In the genomic region with DNA sequence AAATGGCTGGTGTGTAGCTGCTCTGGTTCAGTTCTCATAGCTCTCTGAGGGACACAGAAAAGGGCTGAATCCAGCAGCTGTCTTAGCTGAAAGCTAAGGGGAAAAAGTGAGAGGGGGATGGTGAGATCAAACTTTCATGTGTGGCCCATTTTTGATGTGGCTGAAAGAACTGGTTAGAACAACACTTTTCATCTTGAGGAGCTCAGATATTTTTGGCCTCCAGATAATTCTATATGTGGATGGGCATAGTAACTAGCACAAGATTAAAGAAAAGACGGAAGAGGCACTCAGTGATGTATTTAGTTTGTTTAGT, we compare ENCODE assay signal across 1 cellular context.
TF ChIP-seq lines count a peak whose summit lies in the region.

No MANE protein-coding gene starts in this region.

TF ChIP-seq in GM23338, 12 proteins besides CTCF, POLR2A, EP300 and RAD21 (continued from another document):
- TF ChIP-seq, protein P1, sequence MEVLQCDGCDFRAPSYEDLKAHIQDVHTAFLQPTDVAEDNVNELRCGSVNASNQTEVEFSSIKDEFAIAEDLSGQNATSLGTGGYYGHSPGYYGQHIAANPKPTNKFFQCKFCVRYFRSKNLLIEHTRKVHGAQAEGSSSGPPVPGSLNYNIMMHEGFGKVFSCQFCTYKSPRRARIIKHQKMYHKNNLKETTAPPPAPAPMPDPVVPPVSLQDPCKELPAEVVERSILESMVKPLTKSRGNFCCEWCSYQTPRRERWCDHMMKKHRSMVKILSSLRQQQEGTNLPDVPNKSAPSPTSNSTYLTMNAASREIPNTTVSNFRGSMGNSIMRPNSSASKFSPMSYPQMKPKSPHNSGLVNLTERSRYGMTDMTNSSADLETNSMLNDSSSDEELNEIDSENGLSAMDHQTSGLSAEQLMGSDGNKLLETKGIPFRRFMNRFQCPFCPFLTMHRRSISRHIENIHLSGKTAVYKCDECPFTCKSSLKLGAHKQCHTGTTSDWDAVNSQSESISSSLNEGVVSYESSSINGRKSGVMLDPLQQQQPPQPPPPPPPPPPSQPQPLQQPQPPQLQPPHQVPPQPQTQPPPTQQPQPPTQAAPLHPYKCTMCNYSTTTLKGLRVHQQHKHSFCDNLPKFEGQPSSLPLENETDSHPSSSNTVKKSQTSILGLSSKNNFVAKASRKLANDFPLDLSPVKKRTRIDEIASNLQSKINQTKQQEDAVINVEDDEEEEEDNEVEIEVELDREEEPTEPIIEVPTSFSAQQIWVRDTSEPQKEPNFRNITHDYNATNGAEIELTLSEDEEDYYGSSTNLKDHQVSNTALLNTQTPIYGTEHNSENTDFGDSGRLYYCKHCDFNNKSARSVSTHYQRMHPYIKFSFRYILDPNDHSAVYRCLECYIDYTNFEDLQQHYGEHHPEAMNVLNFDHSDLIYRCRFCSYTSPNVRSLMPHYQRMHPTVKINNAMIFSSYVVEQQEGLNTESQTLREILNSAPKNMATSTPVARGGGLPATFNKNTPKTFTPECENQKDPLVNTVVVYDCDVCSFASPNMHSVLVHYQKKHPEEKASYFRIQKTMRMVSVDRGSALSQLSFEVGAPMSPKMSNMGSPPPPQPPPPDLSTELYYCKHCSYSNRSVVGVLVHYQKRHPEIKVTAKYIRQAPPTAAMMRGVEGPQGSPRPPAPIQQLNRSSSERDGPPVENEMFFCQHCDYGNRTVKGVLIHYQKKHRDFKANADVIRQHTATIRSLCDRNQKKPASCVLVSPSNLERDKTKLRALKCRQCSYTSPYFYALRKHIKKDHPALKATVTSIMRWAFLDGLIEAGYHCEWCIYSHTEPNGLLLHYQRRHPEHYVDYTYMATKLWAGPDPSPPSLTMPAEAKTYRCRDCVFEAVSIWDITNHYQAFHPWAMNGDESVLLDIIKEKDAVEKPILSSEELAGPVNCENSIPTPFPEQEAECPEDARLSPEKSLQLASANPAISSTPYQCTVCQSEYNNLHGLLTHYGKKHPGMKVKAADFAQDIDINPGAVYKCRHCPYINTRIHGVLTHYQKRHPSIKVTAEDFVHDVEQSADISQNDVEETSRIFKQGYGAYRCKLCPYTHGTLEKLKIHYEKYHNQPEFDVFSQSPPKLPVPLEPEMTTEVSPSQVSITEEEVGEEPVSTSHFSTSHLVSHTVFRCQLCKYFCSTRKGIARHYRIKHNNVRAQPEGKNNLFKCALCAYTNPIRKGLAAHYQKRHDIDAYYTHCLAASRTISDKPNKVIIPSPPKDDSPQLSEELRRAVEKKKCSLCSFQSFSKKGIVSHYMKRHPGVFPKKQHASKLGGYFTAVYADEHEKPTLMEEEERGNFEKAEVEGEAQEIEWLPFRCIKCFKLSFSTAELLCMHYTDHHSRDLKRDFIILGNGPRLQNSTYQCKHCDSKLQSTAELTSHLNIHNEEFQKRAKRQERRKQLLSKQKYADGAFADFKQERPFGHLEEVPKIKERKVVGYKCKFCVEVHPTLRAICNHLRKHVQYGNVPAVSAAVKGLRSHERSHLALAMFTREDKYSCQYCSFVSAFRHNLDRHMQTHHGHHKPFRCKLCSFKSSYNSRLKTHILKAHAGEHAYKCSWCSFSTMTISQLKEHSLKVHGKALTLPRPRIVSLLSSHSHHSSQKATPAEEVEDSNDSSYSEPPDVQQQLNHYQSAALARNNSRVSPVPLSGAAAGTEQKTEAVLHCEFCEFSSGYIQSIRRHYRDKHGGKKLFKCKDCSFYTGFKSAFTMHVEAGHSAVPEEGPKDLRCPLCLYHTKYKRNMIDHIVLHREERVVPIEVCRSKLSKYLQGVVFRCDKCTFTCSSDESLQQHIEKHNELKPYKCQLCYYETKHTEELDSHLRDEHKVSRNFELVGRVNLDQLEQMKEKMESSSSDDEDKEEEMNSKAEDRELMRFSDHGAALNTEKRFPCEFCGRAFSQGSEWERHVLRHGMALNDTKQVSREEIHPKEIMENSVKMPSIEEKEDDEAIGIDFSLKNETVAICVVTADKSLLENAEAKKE (CRISPR knock-in tag; IDR thresholded peaks at IDR 0.05) = no peak
- no peak for TF ChIP-seq POLR2AphosphoS5 (IDR thresholded peaks at IDR 0.05; ENCODE audit: low read depth)
- TF ChIP-seq EZH2 (IDR thresholded peaks at IDR 0.05; ENCODE audit: low read depth, unreplicated experiment) = no peak
- TF ChIP-seq ZNF331 (CRISPR knock-in tag; IDR thresholded peaks at IDR 0.05; ENCODE audit: low read depth) = no peak
- no peak for TF ChIP-seq CREB1 (CRISPR knock-in tag; IDR thresholded peaks at IDR 0.05; ENCODE audit: low read depth)
- TF ChIP-seq, protein P2, sequence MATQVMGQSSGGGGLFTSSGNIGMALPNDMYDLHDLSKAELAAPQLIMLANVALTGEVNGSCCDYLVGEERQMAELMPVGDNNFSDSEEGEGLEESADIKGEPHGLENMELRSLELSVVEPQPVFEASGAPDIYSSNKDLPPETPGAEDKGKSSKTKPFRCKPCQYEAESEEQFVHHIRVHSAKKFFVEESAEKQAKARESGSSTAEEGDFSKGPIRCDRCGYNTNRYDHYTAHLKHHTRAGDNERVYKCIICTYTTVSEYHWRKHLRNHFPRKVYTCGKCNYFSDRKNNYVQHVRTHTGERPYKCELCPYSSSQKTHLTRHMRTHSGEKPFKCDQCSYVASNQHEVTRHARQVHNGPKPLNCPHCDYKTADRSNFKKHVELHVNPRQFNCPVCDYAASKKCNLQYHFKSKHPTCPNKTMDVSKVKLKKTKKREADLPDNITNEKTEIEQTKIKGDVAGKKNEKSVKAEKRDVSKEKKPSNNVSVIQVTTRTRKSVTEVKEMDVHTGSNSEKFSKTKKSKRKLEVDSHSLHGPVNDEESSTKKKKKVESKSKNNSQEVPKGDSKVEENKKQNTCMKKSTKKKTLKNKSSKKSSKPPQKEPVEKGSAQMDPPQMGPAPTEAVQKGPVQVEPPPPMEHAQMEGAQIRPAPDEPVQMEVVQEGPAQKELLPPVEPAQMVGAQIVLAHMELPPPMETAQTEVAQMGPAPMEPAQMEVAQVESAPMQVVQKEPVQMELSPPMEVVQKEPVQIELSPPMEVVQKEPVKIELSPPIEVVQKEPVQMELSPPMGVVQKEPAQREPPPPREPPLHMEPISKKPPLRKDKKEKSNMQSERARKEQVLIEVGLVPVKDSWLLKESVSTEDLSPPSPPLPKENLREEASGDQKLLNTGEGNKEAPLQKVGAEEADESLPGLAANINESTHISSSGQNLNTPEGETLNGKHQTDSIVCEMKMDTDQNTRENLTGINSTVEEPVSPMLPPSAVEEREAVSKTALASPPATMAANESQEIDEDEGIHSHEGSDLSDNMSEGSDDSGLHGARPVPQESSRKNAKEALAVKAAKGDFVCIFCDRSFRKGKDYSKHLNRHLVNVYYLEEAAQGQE (IDR thresholded peaks at IDR 0.05; ENCODE audit: unreplicated experiment) = no peak
- TF ChIP-seq EZH2phosphoT487 (IDR thresholded peaks at IDR 0.05; ENCODE audit: unreplicated experiment) = no peak
- no peak for TF ChIP-seq STAT1 (IDR thresholded peaks at IDR 0.05; ENCODE audit: unreplicated experiment)
- no peak for TF ChIP-seq JUNB (IDR thresholded peaks at IDR 0.05; ENCODE audit: unreplicated experiment)
- TF ChIP-seq, protein P3, sequence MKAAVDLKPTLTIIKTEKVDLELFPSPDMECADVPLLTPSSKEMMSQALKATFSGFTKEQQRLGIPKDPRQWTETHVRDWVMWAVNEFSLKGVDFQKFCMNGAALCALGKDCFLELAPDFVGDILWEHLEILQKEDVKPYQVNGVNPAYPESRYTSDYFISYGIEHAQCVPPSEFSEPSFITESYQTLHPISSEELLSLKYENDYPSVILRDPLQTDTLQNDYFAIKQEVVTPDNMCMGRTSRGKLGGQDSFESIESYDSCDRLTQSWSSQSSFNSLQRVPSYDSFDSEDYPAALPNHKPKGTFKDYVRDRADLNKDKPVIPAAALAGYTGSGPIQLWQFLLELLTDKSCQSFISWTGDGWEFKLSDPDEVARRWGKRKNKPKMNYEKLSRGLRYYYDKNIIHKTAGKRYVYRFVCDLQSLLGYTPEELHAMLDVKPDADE (IDR thresholded peaks at IDR 0.05) = no peak
TF ChIP-seq in GM23338: peak in this region for 0.
